ENCODE assay signal across 31 cellular contexts in genomic region chr2:150566289-150566688, GRCh38.
"Had no signal": no experiment of that assay in that cellular context is flagged by ENCODE, and none has a peak within 500 bp of the region (broad histone marks: within the 10 kb centered on the region; RNA-seq: fewer than 3 reads in every experiment).

No MANE protein-coding gene starts in this region.

- H3K27ac ChIP-seq: SJSA1, WERI-Rb-1 had no signal

- H3K27me3 Mint-ChIP-seq: activated CD4-positive, alpha-beta memory T cell treated with anti-CD3 and anti-CD28 coated beads, Interleukin-2, amount 10 ng/mL, durations not matched to agents 7 days and 5 days; activated CD8-positive, alpha-beta memory T cell treated with anti-CD3 and anti-CD28 coated beads, Interleukin-2, amount 10 ng/mL, durations not matched to agents 7 days and 5 days; activated naive CD4-positive, alpha-beta T cell treated with anti-CD3 and anti-CD28 coated beads, Interleukin-2, amount 10 ng/mL, durations not matched to agents 7 days and 5 days; activated naive CD8-positive, alpha-beta T cell; activated naive CD8-positive, alpha-beta T cell treated with anti-CD3 and anti-CD28 coated beads, Interleukin-2, amount 50 U/mL, for 24 hours had no signal

- H3K9me3 ChIP-seq: MG63, SJSA1 had no signal

- H3K36me3 Mint-ChIP-seq: activated CD8-positive, alpha-beta memory T cell treated with anti-CD3 and anti-CD28 coated beads, Interleukin-2, amount 10 ng/mL, durations not matched to agents 7 days and 5 days; activated naive CD4-positive, alpha-beta T cell treated with anti-CD3 and anti-CD28 coated beads, Interleukin-2, amount 10 ng/mL, durations not matched to agents 7 days and 5 days; activated naive CD8-positive, alpha-beta T cell; brain had no signal

- ATAC-seq: activated CD8-positive, alpha-beta memory T cell treated with anti-CD3 and anti-CD28 coated beads, Interleukin-2, amount 10 ng/mL, durations not matched to agents 7 days and 5 days; activated naive CD8-positive, alpha-beta T cell treated with anti-CD3 and anti-CD28 coated beads, Interleukin-2, amount 50 U/mL, for 24 hours; Panc1 had no signal

- H3K4me1 Mint-ChIP-seq: activated CD4-positive, alpha-beta memory T cell treated with anti-CD3 and anti-CD28 coated beads, Interleukin-2, amount 10 ng/mL, durations not matched to agents 7 days and 5 days; activated CD8-positive, alpha-beta memory T cell treated with anti-CD3 and anti-CD28 coated beads, Interleukin-2, amount 10 ng/mL, durations not matched to agents 7 days and 5 days; activated naive CD4-positive, alpha-beta T cell treated with anti-CD3 and anti-CD28 coated beads, Interleukin-2, amount 10 ng/mL, durations not matched to agents 7 days and 5 days; activated naive CD8-positive, alpha-beta T cell treated with anti-CD3 and anti-CD28 coated beads, Interleukin-2, amount 50 U/mL, for 24 hours had no signal

- H3K4me3 Mint-ChIP-seq: activated CD4-positive, alpha-beta memory T cell treated with anti-CD3 and anti-CD28 coated beads, Interleukin-2, amount 10 ng/mL, durations not matched to agents 7 days and 5 days; activated CD8-positive, alpha-beta memory T cell treated with anti-CD3 and anti-CD28 coated beads, Interleukin-2, amount 10 ng/mL, durations not matched to agents 7 days and 5 days; activated naive CD4-positive, alpha-beta T cell treated with anti-CD3 and anti-CD28 coated beads, Interleukin-2, amount 10 ng/mL, durations not matched to agents 7 days and 5 days; activated naive CD8-positive, alpha-beta T cell; activated naive CD8-positive, alpha-beta T cell treated with anti-CD3 and anti-CD28 coated beads, Interleukin-2, amount 50 U/mL, for 24 hours; brain had no signal

- H3K4me3 ChIP-seq: MG63, SJSA1 had no signal

- H3K27me3 ChIP-seq: MG63, SJSA1 had no signal

- H3K27ac Mint-ChIP-seq: activated CD4-positive, alpha-beta memory T cell treated with anti-CD3 and anti-CD28 coated beads, Interleukin-2, amount 10 ng/mL, durations not matched to agents 7 days and 5 days; activated CD8-positive, alpha-beta memory T cell treated with anti-CD3 and anti-CD28 coated beads, Interleukin-2, amount 10 ng/mL, durations not matched to agents 7 days and 5 days; activated naive CD4-positive, alpha-beta T cell treated with anti-CD3 and anti-CD28 coated beads, Interleukin-2, amount 10 ng/mL, durations not matched to agents 7 days and 5 days; activated naive CD8-positive, alpha-beta T cell; activated naive CD8-positive, alpha-beta T cell treated with anti-CD3 and anti-CD28 coated beads, Interleukin-2, amount 50 U/mL, for 24 hours; brain had no signal

- H3K9me3 Mint-ChIP-seq: activated CD4-positive, alpha-beta memory T cell treated with anti-CD3 and anti-CD28 coated beads, Interleukin-2, amount 10 ng/mL, durations not matched to agents 7 days and 5 days; activated naive CD8-positive, alpha-beta T cell treated with anti-CD3 and anti-CD28 coated beads, Interleukin-2, amount 50 U/mL, for 24 hours had no signal

- H3K36me3 ChIP-seq: MG63, SJSA1, WERI-Rb-1 had no signal

- FAIRE-seq: bronchial epithelial cell had no signal

- DNase-seq: activated CD4-positive, alpha-beta memory T cell treated with anti-CD3 and anti-CD28 coated beads, Interleukin-2, amount 10 ng/mL, durations not matched to agents 7 days and 5 days; activated CD4-positive, alpha-beta T cell treated with anti-CD3 and anti-CD28 coated beads for 1 hour; activated CD4-positive, alpha-beta T cell treated with anti-CD3 and anti-CD28 coated beads for 48 hours; activated CD4-positive, CD25-positive, alpha-beta regulatory T cell; activated CD8-positive, alpha-beta memory T cell treated with anti-CD3 and anti-CD28 coated beads for 24 hours; activated CD8-positive, alpha-beta memory T cell treated with anti-CD3 and anti-CD28 coated beads, Interleukin-2, amount 10 ng/mL, durations not matched to agents 7 days and 5 days; activated CD8-positive, alpha-beta memory T cell treated with anti-CD3 and anti-CD28 coated beads, Interleukin-2, amount 50 U/mL, for 48 hours; activated effector memory CD4-positive, alpha-beta T cell treated with Interleukin-2 at 50 U/mL for 16 hours; activated naive CD4-positive, alpha-beta T cell treated with anti-CD3 and anti-CD28 coated beads, Interleukin-2, amount 10 ng/mL, durations not matched to agents 7 days and 5 days; activated naive CD8-positive, alpha-beta T cell treated with anti-CD3 and anti-CD28 coated beads, Interleukin-2, amount 50 U/mL, for 24 hours; activated T-cell treated with anti-CD3 and anti-CD28 coated beads, Interleukin-2, amount 50 U/mL, for 48 hours; anterior cingulate cortex; caudate nucleus; cerebellar nuclear complex; MG63; NCI-H1092; NCI-H1436 treated with DMSO at 0.1 percent for 48 hours; NCI-H1694 treated with DMSO at 0.1 percent for 48 hours; NCI-H2029; NCI-H345; NCI-H524 treated with DMSO at 0.1 percent for 48 hours; RPMI8226; SHP77 treated with DMSO at 0.1 percent for 48 hours; SW 1271; T1000; WERI-Rb-1 had no signal
